ENCODE assay signal across 14 cellular contexts in the genomic region with DNA sequence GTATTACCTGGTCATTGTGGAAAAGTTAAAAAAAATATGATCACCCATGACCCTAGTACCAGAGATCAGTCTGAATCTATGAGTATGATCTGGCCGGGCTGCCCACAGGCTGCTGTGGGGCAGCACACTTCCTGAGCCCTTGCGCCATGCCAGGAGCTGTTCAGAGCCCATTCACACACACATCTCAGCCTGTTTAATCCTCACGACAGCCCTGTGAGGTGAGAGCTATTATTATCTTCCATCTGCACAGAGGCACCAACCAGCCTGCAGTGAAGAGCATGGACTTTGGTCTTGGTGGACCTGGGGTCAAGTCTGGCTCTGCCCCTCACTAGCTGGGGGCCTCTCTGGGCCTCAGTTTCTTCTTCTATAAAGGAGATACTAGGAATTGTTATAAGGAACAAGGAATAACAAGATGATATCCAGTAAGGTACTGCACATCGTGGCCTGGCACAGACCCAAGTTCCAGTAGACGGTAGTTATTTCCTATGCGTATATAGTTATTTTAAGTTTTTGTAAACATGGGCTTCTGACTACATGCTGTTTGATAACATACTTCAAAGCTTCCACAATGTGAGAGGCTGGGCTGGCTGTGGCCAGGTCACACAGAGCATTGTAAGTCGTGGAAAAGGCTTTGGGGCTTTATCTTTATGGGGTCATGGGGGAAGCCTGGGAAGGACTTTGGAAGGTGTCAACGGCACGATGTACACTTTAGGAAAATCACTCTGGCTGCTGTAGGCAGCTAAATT. TPM values are rescaled to one million over a fixed set of nuclear protein-coding genes. Genes with fewer than 3 reads are reported as not detected.
A peak's percentile ranks its signal among the peaks of the same experiment; 100 is the strongest.
DNase-seq lines count a peak whose midpoint lies in the region; ATAC-seq and TF ChIP-seq lines count a peak whose summit lies in the region.
"Had no signal": no experiment of that assay in that cellular context is flagged by ENCODE, and none has a peak within 500 bp of the region (broad histone marks: within the 10 kb centered on the region; RNA-seq: fewer than 3 reads in every experiment).

No MANE protein-coding gene starts in this region.

- peaks cover 17% of the 10 kb centered on the region for H3K27me3 ChIP-seq in BLaER1

- peak overlapping the region; percentile 52 for H3K9ac ChIP-seq in BLaER1
- H3K9ac ChIP-seq: KMS-11 had no signal

- peak overlapping the region; percentile 40; the same call in 1 of the 2 replicates for H3K4me3 ChIP-seq in BLaER1
- H3K4me3 ChIP-seq in lower leg skin (ENCODE audit: low read depth, poor library complexity, severe bottlenecking), result no peak overlapping the region

- no peak for TF ChIP-seq CTCF in lower leg skin (IDR thresholded peaks at IDR 0.05)

- peak overlapping the region; percentile 100 for H3K4me2 ChIP-seq in BLaER1
- H3K4me2 ChIP-seq: KMS-11 had no signal

- peaks cover 64% of the 10 kb centered on the region for H3K4me1 ChIP-seq in BLaER1

- H3K27ac ChIP-seq in BLaER1, result peak overlapping the region; percentile 81
- H3K27ac ChIP-seq: KMS-11 had no signal

- intact Hi-C loops in lower leg skin (cut with DNase I; ENCODE audit: low total_unique reads), result loop anchor here (10.0 kb wide), 1 partner anchor 212 kb away; no protein-coding TSS in a partner anchor

- H3K36me3 ChIP-seq in BLaER1, result no peaks in the 10 kb centered on the region

- ATAC-seq in GM19397 (IDR thresholded peaks at IDR 0.05; ENCODE audit: unreplicated experiment), result no peak
- ATAC-seq: activated naive CD8-positive, alpha-beta T cell treated with anti-CD3 and anti-CD28 coated beads, Interleukin-2, amount 50 U/mL, for 24 hours; T-helper 17 cell had no signal

- no peak for TF ChIP-seq POLR2A in lower leg skin (IDR thresholded peaks at IDR 0.05)

- H3K9me3 ChIP-seq in BLaER1, result no peaks in the 10 kb centered on the region

- peaks cover 4% of the 10 kb centered on the region; the same call in 1 of the 2 replicates for H4K20me1 ChIP-seq in BLaER1

- WGBS in lower leg skin, 2 donors, result 44 to 51% methylated on average over 9 of the region's 9 CpGs

- DNase-seq in H4 (ENCODE audit: low spot score), result peak; percentile 36
- peak; percentile 37 for DNase-seq in UCSD-AML1 (lab: John Stamatoyannopoulos, UW; ENCODE audit: unreplicated experiment)
- peak; percentile 17 for DNase-seq in medulla oblongata (ENCODE audit: extremely low spot score)
- DNase-seq in stimulated activated CD4-positive, alpha-beta T cell treated with anti-CD3 and anti-CD28 coated beads, Interleukin-1b, Interleukin-23, amount 100 ng/mL, for 48 hours, result no peak
- DNase-seq in activated CD4-positive, CD25-positive, alpha-beta regulatory T cell treated with anti-CD3 and anti-CD28 coated beads, Interleukin-2, amount 50 U/mL, for 72 hours, result no peak
- no peak for DNase-seq in lower leg skin (ENCODE audit: low spot score in 2 of 2)
- DNase-seq: activated naive CD8-positive, alpha-beta T cell treated with anti-CD3 and anti-CD28 coated beads, Interleukin-2, amount 50 U/mL, for 24 hours; DMS153; NCI-H748 treated with DMSO at 0.1 percent for 48 hours; stimulated activated CD4-positive, alpha-beta T cell treated with anti-CD3 and anti-CD28 coated beads, Interleukin-4, amount 100 ng/mL, for 4 hours; T-helper 17 cell had no signal

RNA-seq across cellular contexts. Expression of a gene that starts 3.4 kb away (rescaled TPM):
- 0.08 and 0.12 TPM in 2 replicates for total RNA-seq in H4 (2014; rRNA removed; shearing (Covaris generic))
- total RNA-seq in lower leg skin, result 10 to 100 TPM in 2 of 4 donors, 1 to 10 TPM in 2; 2.2 to 26.7 (median 15.3) TPM

Comparison
In these comparisons a context has a peak if more than half of its experiments do, and no peak if none do; other contexts are left out.
1. DNase-seq: peak in H4 (single experiment), UCSD-AML1 (single experiment) and medulla oblongata (single experiment); none in stimulated activated CD4-positive, alpha-beta T cell treated with anti-CD3 and anti-CD28 coated beads, Interleukin-1b, Interleukin-23, amount 100 ng/mL, for 48 hours (single experiment), activated CD4-positive, CD25-positive, alpha-beta regulatory T cell treated with anti-CD3 and anti-CD28 coated beads, Interleukin-2, amount 50 U/mL, for 72 hours (single experiment) and lower leg skin (0 of 2).